ENCODE assay signal across 8 cellular contexts in genomic region chr14:92040431-92041040, GRCh38. TPM values are rescaled to one million over a fixed set of nuclear protein-coding genes. Genes with fewer than 3 reads are reported as not detected.
DNase-seq lines count a peak whose midpoint lies in the region; ATAC-seq and TF ChIP-seq lines count a peak whose summit lies in the region.

No MANE protein-coding gene starts in this region.

- peak overlapping the region; percentile 92 for H3K4me3 Mint-ChIP-seq in activated CD4-positive, alpha-beta T cell treated with anti-CD3 and anti-CD28 coated beads for 36 hours

- H3K9me3 ChIP-seq in adipocyte (ENCODE audit: control insufficient read depth, low read length): no peaks in the 10 kb centered on the region

- intact Hi-C loops in activated CD4-positive, alpha-beta T cell treated with anti-CD3 and anti-CD28 coated beads for 36 hours (cut with DNase I, micrococcal nuclease): loop anchor here (1.0 to 5.0 kb wide), 4 partner anchors 66 to 752 kb away; partner anchors contain the start of genes ATXN3 (in 2 of the 2), CPSF2 (in 1 of the 2), GOLGA5 (in 1 of the 2) and NDUFB1 (in 1 of the 2)
- intact Hi-C loops in left ventricle myocardium superior (cut with micrococcal nuclease): no loop called here

- peak; percentile 25 for ATAC-seq in activated CD4-positive, alpha-beta T cell treated with anti-CD3 and anti-CD28 coated beads for 36 hours
- peak; percentile 47 for ATAC-seq in left ventricle myocardium superior
- ATAC-seq in HG02678 (IDR thresholded peaks at IDR 0.05; ENCODE audit: unreplicated experiment): no peak

- H3K27me3 ChIP-seq in adipocyte (replicated peaks; ENCODE audit: control insufficient read depth, insufficient read depth, low read length): no peaks in the 10 kb centered on the region

- H3K4me1 ChIP-seq in adipocyte (ENCODE audit: control insufficient read depth, insufficient read depth, low read length): peaks cover 29% of the 10 kb centered on the region

- no peaks in the 10 kb centered on the region for H3K36me3 ChIP-seq in adipocyte (ENCODE audit: control insufficient read depth, insufficient read depth, low read length, severe bottlenecking)

- H3K4me1 Mint-ChIP-seq in activated CD4-positive, alpha-beta T cell treated with anti-CD3 and anti-CD28 coated beads for 36 hours: peaks cover 42% of the 10 kb centered on the region

- peaks cover 12% of the 10 kb centered on the region for H3K36me3 Mint-ChIP-seq in activated CD4-positive, alpha-beta T cell treated with anti-CD3 and anti-CD28 coated beads for 36 hours (ENCODE audit: low read depth)

- no peaks in the 10 kb centered on the region for H3K27me3 Mint-ChIP-seq in activated CD4-positive, alpha-beta T cell treated with anti-CD3 and anti-CD28 coated beads for 36 hours

- POLR2A ChIA-PET in activated CD4-positive, alpha-beta T cell treated with anti-CD3 and anti-CD28 coated beads for 36 hours (lab: Charles Lee): interaction anchor here (0.6 to 1.9 kb wide), 6 partner anchors 10 to 1081 kb away, joined by 3 to 9 read pairs (median 4); partner anchors contain the start of genes ATXN3, CPSF2 and NDUFB1

- H3K27ac Mint-ChIP-seq in activated CD4-positive, alpha-beta T cell treated with anti-CD3 and anti-CD28 coated beads for 36 hours: peak overlapping the region; percentile 98

- H3K9ac ChIP-seq in adipocyte (ENCODE audit: low read length): peak overlapping the region; percentile 98

- TF ChIP-seq CTCF in HFF-Myc (IDR thresholded peaks at IDR 0.05; ENCODE audit: low read depth, low read length, missing control alignments): no peak

- H3K9me3 Mint-ChIP-seq in activated CD4-positive, alpha-beta T cell treated with anti-CD3 and anti-CD28 coated beads for 36 hours (ENCODE audit: low read depth): no peaks in the 10 kb centered on the region

- DNase-seq in activated CD4-positive, alpha-beta T cell treated with anti-CD3 and anti-CD28 coated beads for 36 hours: peak; percentile 29
- DNase-seq in activated CD4-positive, alpha-beta T cell treated with anti-CD3 and anti-CD28 coated beads, Interleukin-2, amount 50 U/mL, for 4 hours: no peak
- DNase-seq in HFF-Myc (ENCODE audit: extremely low read depth, low read depth): no peak
- DNase-seq in NCI-H345 treated with DMSO at 0.1 percent for 48 hours (lab: John Stamatoyannopoulos, UW; ENCODE audit: unreplicated experiment): peak; percentile 20
- DNase-seq in adipocyte (ENCODE audit: low read depth): peak; percentile 50
- DNase-seq in left ventricle myocardium superior: no peak
- peak; percentile 62 for DNase-seq in pons (ENCODE audit: low spot score)

- H3K4me3 ChIP-seq in HFF-Myc (replicated peaks; ENCODE audit: low read depth, low read length): peak overlapping the region; percentile 78
- H3K4me3 ChIP-seq in adipocyte (ENCODE audit: low read length): peak overlapping the region; percentile 95

- CTCF ChIA-PET in activated CD4-positive, alpha-beta T cell treated with anti-CD3 and anti-CD28 coated beads for 36 hours (lab: Charles Lee): interaction anchor here (0.6 to 1.2 kb wide), 7 partner anchors 9 to 1099 kb away, joined by 3 to 5 read pairs (median 3); partner anchors contain the start of genes ATXN3, CPSF2 and NDUFB1

RNA-seq across cellular contexts. Expression of gene TRIP11, which starts 0.7 kb away (rescaled TPM):
- total RNA-seq in activated CD4-positive, alpha-beta T cell treated with anti-CD3 and anti-CD28 coated beads for 36 hours: 10 to 100 TPM; 35.7 to 41.0 TPM
- 54.3 TPM for total RNA-seq in left ventricle myocardium superior

Comparison
In these comparisons a context has a peak if more than half of its experiments do, and no peak if none do; other contexts are left out.
1. DNase-seq: peak in activated CD4-positive, alpha-beta T cell treated with anti-CD3 and anti-CD28 coated beads for 36 hours (single experiment), NCI-H345 treated with DMSO at 0.1 percent for 48 hours (single experiment), adipocyte (single experiment) and pons (single experiment); none in activated CD4-positive, alpha-beta T cell treated with anti-CD3 and anti-CD28 coated beads, Interleukin-2, amount 50 U/mL, for 4 hours (0 of 2), HFF-Myc (single experiment) and left ventricle myocardium superior (single experiment).